Comparison of ENCODE assay signal across 4 cellular contexts in the genomic region with DNA sequence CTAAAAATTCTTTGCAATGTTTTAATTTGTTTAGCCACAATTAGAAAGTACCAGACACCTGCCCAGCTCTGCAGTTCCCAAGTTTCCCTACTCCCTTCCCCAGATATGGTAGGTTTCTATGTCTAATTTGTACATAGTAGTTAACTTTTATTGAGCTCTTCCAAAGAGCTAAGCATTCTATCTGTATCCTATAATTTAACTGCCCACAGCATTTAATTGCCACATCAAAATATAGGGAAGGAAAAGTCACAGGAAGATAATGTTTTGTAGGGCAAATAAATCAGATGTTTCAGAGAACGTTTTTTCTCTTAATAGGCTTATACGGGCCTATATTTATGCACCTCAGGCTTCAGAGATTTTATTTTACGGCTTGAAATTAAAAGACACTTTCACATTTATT. TPM values are rescaled to one million over a fixed set of nuclear protein-coding genes. Genes with fewer than 3 reads are reported as not detected.
"Had no signal": no experiment of that assay in that cellular context is flagged by ENCODE, and none has a peak within 500 bp of the region (broad histone marks: within the 10 kb centered on the region; RNA-seq: fewer than 3 reads in every experiment).

No MANE protein-coding gene starts in this region.

- ATAC-seq: GM12878 had no signal

- DNase-seq: GDM1, GF-D8 had no signal

- H3K4me3 ChIP-seq: GM12878 had no signal

RNA-seq across cellular contexts. Expression of gene FMO3, which starts 15.7 kb away (rescaled TPM):
- total RNA-seq: G401 had no signal
